23 cellular contexts compared by ENCODE assay signal in genomic region chr11:107293677-107294344, GRCh38.
DNase-seq lines count a peak whose midpoint lies in the region; FAIRE-seq and TF ChIP-seq lines count a peak whose summit lies in the region.
"Had no signal": no experiment of that assay in that cellular context is flagged by ENCODE, and none has a peak within 500 bp of the region (broad histone marks: within the 10 kb centered on the region; RNA-seq: fewer than 3 reads in every experiment).

No MANE protein-coding gene starts in this region.

- in situ Hi-C loops in ACHN (cut with HindIII; ENCODE audit: low pct_ligation_motif_present, low pct_unique_long_range_greater_than_20kb, low sequenced_read_pairs): no loop called here

- no peak overlapping the region for H2BK5ac ChIP-seq in H9 (ENCODE audit: insufficient read length, low read length)

- no peak overlapping the region for H4K91ac ChIP-seq in H9 (ENCODE audit: insufficient read length, low read depth, low read length)

- intact Hi-C loops in head of caudate nucleus (cut with DNase I) (no loop called here), esophagus squamous epithelium (cut with DNase I) (no loop called here), tibial artery (cut with DNase I; ENCODE audit: low total_unique reads) (no loop called here)

- peak overlapping the region in 1 of 3 experiments; percentile 70; a peak in 2 of 7 replicates for H3K27ac Mint-ChIP-seq in H9
- H3K27ac Mint-ChIP-seq: natural killer cell; progenitor cell of endocrine pancreas; stimulated activated memory B cell treated with anti-CD40 and anti-IgM and Interleukin-4, amounts not matched to agents 10 μg/mL and 1 μg/mL and 100 μg/mL, for 72 hours; T-helper 17 cell had no signal

- TF ChIP-seq CTCF in H9 (conservative IDR thresholded peaks at IDR 0.05): no peak
- no peak for TF ChIP-seq CTCF in esophagus squamous epithelium (IDR thresholded peaks at IDR 0.05)
- no peak for TF ChIP-seq CTCF in tibial artery (IDR thresholded peaks at IDR 0.05)

- H2BK15ac ChIP-seq in H9 (ENCODE audit: low read depth, low read length): no peak overlapping the region

- H4K5ac ChIP-seq in H9 (ENCODE audit: insufficient read length, low read depth, low read length): no peak overlapping the region

- H3K4me3 ChIP-seq in esophagus squamous epithelium (no peak overlapping the region), tibial artery (no peak overlapping the region)
- H3K4me3 ChIP-seq: K562 had no signal

- DNase-seq in Ammon's horn (ENCODE audit: low spot score) (peak; percentile 2), H9 (peak; percentile 31), NCI-H69 (lab: John Stamatoyannopoulos, UW) (peak; percentile 32), head of caudate nucleus (peak in 22 of 42 donors; percentile 2 to 41 (median 18)), ACHN (no peak), frontal cortex (ENCODE audit: low spot score in 2 of 2) (no peak), esophagus squamous epithelium (lab: John Stamatoyannopoulos, UW) (no peak), tibial artery (no peak)
- DNase-seq: activated CD4-positive, alpha-beta T cell treated with anti-CD3 and anti-CD28 coated beads, Interleukin-2, amount 50 U/mL, for 48 hours; amniotic stem cell; CD4-positive, CD25-positive, alpha-beta regulatory T cell; dermis blood vessel endothelial cell; DMS153; foreskin melanocyte; GF-D8; natural killer cell; NCI-H2081 treated with DMSO at 0.1 percent for 48 hours; T-helper 17 cell had no signal

- peaks cover 0 to 4% of the 10 kb centered on the region in 2 experiments; a peak in 2 of 4 replicates for H3K4me1 Mint-ChIP-seq in H9
- H3K4me1 Mint-ChIP-seq: natural killer cell; stimulated activated memory B cell treated with anti-CD40 and anti-IgM and Interleukin-4, amounts not matched to agents 10 μg/mL and 1 μg/mL and 100 μg/mL, for 72 hours; T-helper 17 cell had no signal

- H2BK20ac ChIP-seq in H9 (ENCODE audit: low read depth, low read length, poor library complexity, severe bottlenecking): no peak overlapping the region

- H3K27me3 ChIP-seq in H9 (ENCODE audit: insufficient read depth, low read length): no peaks in the 10 kb centered on the region
- no peaks in the 10 kb centered on the region for H3K27me3 ChIP-seq in esophagus squamous epithelium
- no peaks in the 10 kb centered on the region for H3K27me3 ChIP-seq in tibial artery

- H3K23ac ChIP-seq in H9 (ENCODE audit: insufficient read length, low read depth, low read length): no peak overlapping the region

- no peaks in the 10 kb centered on the region for H3K23me2 ChIP-seq in H9 (ENCODE audit: insufficient read length, low read depth, low read length, poor library complexity, severe bottlenecking)

- no peak overlapping the region for H3K56ac ChIP-seq in H9 (ENCODE audit: insufficient read length, low read depth, low read length)

- no peak overlapping the region for H3T11ph ChIP-seq in H9 (ENCODE audit: low read length)

- peaks cover 31 to 36% of the 10 kb centered on the region in 2 experiments for H3K9me3 Mint-ChIP-seq in H9

- WGBS in H9 (ENCODE audit: extremely low coverage, insufficient read length, low lambda C conversion rate): no CpG with 5 or more reads among the region's 13 CpGs
- WGBS in esophagus squamous epithelium, 2 donors: 92 to 94% methylated on average over 9 to 13 of the region's 13 CpGs

- H3K4me3 Mint-ChIP-seq in H9: no peak overlapping the region
- H3K4me3 Mint-ChIP-seq: CD4-positive, CD25-positive, alpha-beta regulatory T cell; natural killer cell; stimulated activated memory B cell treated with anti-CD40 and anti-IgM and Interleukin-4, amounts not matched to agents 10 μg/mL and 1 μg/mL and 100 μg/mL, for 72 hours; T-helper 17 cell had no signal

- no peak overlapping the region for H2AFZ ChIP-seq in H9 (ENCODE audit: low read length)

- no peak overlapping the region for H3K4ac ChIP-seq in H9 (ENCODE audit: low read depth, low read length)

- no peaks in the 10 kb centered on the region for H3K79me1 ChIP-seq in H9 (ENCODE audit: insufficient read depth, low read depth, low read length, poor library complexity, severe bottlenecking)

- H3K9ac ChIP-seq in H9 (ENCODE audit: extremely low read depth, insufficient read length, low read length): no peak overlapping the region

- H2BK120ac ChIP-seq in H9 (ENCODE audit: low read depth, low read length, poor library complexity, severe bottlenecking): no peak overlapping the region

- H3K4me1 ChIP-seq in H9 (ENCODE audit: insufficient read depth, low read length) (no peaks in the 10 kb centered on the region), esophagus squamous epithelium (no peaks in the 10 kb centered on the region), tibial artery (no peaks in the 10 kb centered on the region)

- no peak overlapping the region for H3K4me2 ChIP-seq in H9 (ENCODE audit: insufficient read depth, insufficient read length, low read length)

- H2BK12ac ChIP-seq in H9 (ENCODE audit: insufficient read length, low read depth, low read length): no peak overlapping the region

- no peak for TF ChIP-seq POLR2A in esophagus squamous epithelium (IDR thresholded peaks at IDR 0.05)

- no peaks in the 10 kb centered on the region for H3K79me2 ChIP-seq in H9 (ENCODE audit: insufficient read depth, low read length)

- H2AK5ac ChIP-seq in H9 (ENCODE audit: insufficient read length, low read length): no peak overlapping the region

- H3K27ac ChIP-seq in H9 (ENCODE audit: insufficient read length, low read depth, low read length) (no peak overlapping the region), esophagus squamous epithelium (no peak overlapping the region), tibial artery (no peak overlapping the region)
- H3K27ac ChIP-seq: VCaP had no signal

- H3K18ac ChIP-seq in H9 (ENCODE audit: insufficient read length, low read depth, low read length): no peak overlapping the region

- FAIRE-seq in frontal cortex (lab: Jason Lieb, UNC): no peak
- FAIRE-seq: K562, RCC 7860 had no signal

- peaks cover 34 to 44% (median 43%) of the 10 kb centered on the region in 3 experiments for H3K36me3 Mint-ChIP-seq in H9 (ENCODE audit: insufficient read depth in 1 of 3, low read depth in 3 of 3)

- H3K9me3 ChIP-seq in H9 (ENCODE audit: control insufficient read depth, low read depth, low read length) (no peaks in the 10 kb centered on the region), esophagus squamous epithelium (peaks cover 0 to 6% (median 0%) of the 10 kb centered on the region in 3 donors), tibial artery (peaks cover 2 to 14% (median 6%) of the 10 kb centered on the region in 3 donors)

- H3K36me3 ChIP-seq in esophagus squamous epithelium (peaks cover 0 to 31% (median 6%) of the 10 kb centered on the region in 3 donors), tibial artery (peaks cover 26 to 55% (median 34%) of the 10 kb centered on the region in 3 donors)

- H4K8ac ChIP-seq in H9 (replicated peaks; ENCODE audit: insufficient read length, low read depth, low read length): no peak overlapping the region

- no peak overlapping the region for H3K14ac ChIP-seq in H9 (ENCODE audit: insufficient read depth, low read length)

- no peaks in the 10 kb centered on the region for H3K27me3 Mint-ChIP-seq in H9 (ENCODE audit: low read depth)
- H3K27me3 Mint-ChIP-seq: CD4-positive, CD25-positive, alpha-beta regulatory T cell; progenitor cell of endocrine pancreas; stimulated activated memory B cell treated with anti-CD40 and anti-IgM and Interleukin-4, amounts not matched to agents 10 μg/mL and 1 μg/mL and 100 μg/mL, for 72 hours; T-helper 17 cell had no signal

- H4K20me1 ChIP-seq in H9 (ENCODE audit: control insufficient read depth, insufficient read depth, insufficient read length): no peaks in the 10 kb centered on the region

Comparison
In these comparisons a context has a peak if more than half of its experiments do, and no peak if none do; other contexts are left out.
1. DNase-seq: peak in Ammon's horn (single experiment), H9 (single experiment), NCI-H69 (single experiment) and head of caudate nucleus (22 of 42); none in ACHN (single experiment), frontal cortex (0 of 2), esophagus squamous epithelium (single experiment) and tibial artery (0 of 2).